13 cellular contexts compared by ENCODE assay signal in the genomic region with DNA sequence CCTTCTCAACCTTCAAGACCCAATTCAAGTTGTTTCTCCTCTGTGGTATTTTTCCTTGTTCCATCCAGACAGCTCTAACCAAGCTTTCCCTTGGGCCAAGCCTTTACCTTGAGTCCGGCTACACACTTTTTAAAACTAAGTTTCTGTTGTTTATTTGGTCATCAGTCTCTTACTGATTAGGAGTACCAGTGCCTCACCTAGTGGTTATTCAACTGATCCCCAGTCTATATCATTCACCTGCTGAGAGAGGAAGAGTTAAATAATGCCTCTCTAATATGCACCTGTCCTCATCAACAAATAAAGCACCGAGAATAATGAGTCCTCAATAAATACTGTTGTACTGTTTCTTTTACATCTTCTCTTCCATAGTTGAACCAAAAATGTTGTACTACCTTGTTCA.
DNase-seq lines count a peak whose midpoint lies in the region; ATAC-seq and TF ChIP-seq lines count a peak whose summit lies in the region.
"Had no signal": no experiment of that assay in that cellular context is flagged by ENCODE, and none has a peak within 500 bp of the region (broad histone marks: within the 10 kb centered on the region; RNA-seq: fewer than 3 reads in every experiment).

No MANE protein-coding gene starts in this region.

- TF ChIP-seq POLR2A in GM18505 (IDR thresholded peaks at IDR 0.05; ENCODE audit: borderline replicate concordance, extremely low read depth, insufficient read depth, insufficient read length) (no peak), esophagus muscularis mucosa (IDR thresholded peaks at IDR 0.05; ENCODE audit: low read depth) (no peak)

- H3K36me3 ChIP-seq in esophagus muscularis mucosa: no peaks in the 10 kb centered on the region
- H3K36me3 ChIP-seq: heart right ventricle, tibial nerve had no signal

- DNase-seq in Caki2 (ENCODE audit: low read depth) (peak; percentile 5), HPDE6-E6E7 (ENCODE audit: extremely low spot score) (peak; percentile 4), RPMI8226 (peak; percentile 53), iris pigment epithelial cell (ENCODE audit: low read depth) (peak; percentile 13), esophagus muscularis mucosa (ENCODE audit: extremely low spot score) (no peak), islet precursor cell (no peak)
- no peak for DNase-seq in CD4-positive, alpha-beta T cell
- DNase-seq: heart right ventricle, KG1 had no signal

- no peak for ATAC-seq in GM18505 (IDR thresholded peaks at IDR 0.05; ENCODE audit: unreplicated experiment)
- no peak for ATAC-seq in CD4-positive, alpha-beta T cell (ENCODE audit: poor library complexity)
- ATAC-seq: heart right ventricle, sciatic nerve had no signal

- no peak overlapping the region for H3K4me3 ChIP-seq in esophagus muscularis mucosa
- H3K4me3 ChIP-seq: heart right ventricle, tibial nerve had no signal

- intact Hi-C loops in esophagus muscularis mucosa (cut with DNase I): no loop called here
- intact Hi-C loops in CD4-positive, alpha-beta T cell (cut with DNase I, micrococcal nuclease): no loop called here

- H3K27me3 Mint-ChIP-seq in CD4-positive, alpha-beta T cell: peaks cover 5% of the 10 kb centered on the region

- no peaks in the 10 kb centered on the region for H3K4me1 Mint-ChIP-seq in CD4-positive, alpha-beta T cell (ENCODE audit: low read depth)

- H3K4me3 Mint-ChIP-seq in CD4-positive, alpha-beta T cell: no peak overlapping the region
- H3K4me3 Mint-ChIP-seq: activated naive CD8-positive, alpha-beta T cell had no signal

- no peaks in the 10 kb centered on the region for H3K9me3 Mint-ChIP-seq in CD4-positive, alpha-beta T cell

- 91% methylated on average over 2 of the region's 2 CpGs for WGBS in esophagus muscularis mucosa

- no peaks in the 10 kb centered on the region for H3K4me1 ChIP-seq in esophagus muscularis mucosa
- H3K4me1 ChIP-seq: heart right ventricle had no signal

- CTCF ChIA-PET in CD4-positive, alpha-beta T cell (lab: Charles Lee): no interaction called here

- no peaks in the 10 kb centered on the region for H3K27me3 ChIP-seq in esophagus muscularis mucosa
- peaks cover 4% of the 10 kb centered on the region for H3K27me3 ChIP-seq in CD4-positive, alpha-beta T cell (ENCODE audit: control insufficient read depth, insufficient read depth, low read length)
- H3K27me3 ChIP-seq: tibial nerve had no signal

- no peak overlapping the region for H3K27ac ChIP-seq in esophagus muscularis mucosa (replicated peaks in 1 of 4)
- no peak overlapping the region for H3K27ac ChIP-seq in CD4-positive, alpha-beta T cell (ENCODE audit: low read depth, low read length)
- H3K27ac ChIP-seq: heart right ventricle, tibial nerve had no signal

- POLR2A ChIA-PET in CD4-positive, alpha-beta T cell (lab: Charles Lee): no interaction called here

- H3K9me3 ChIP-seq in esophagus muscularis mucosa: no peaks in the 10 kb centered on the region
- no peaks in the 10 kb centered on the region for H3K9me3 ChIP-seq in CD4-positive, alpha-beta T cell (ENCODE audit: control insufficient read depth, low read length)
- H3K9me3 ChIP-seq: heart right ventricle, tibial nerve had no signal

- in situ Hi-C loops in Caki2 (cut with HindIII; ENCODE audit: low pct_unique_long_range_greater_than_20kb, low sequenced_read_pairs): no loop called here

- H3K36me3 Mint-ChIP-seq in CD4-positive, alpha-beta T cell (ENCODE audit: low read depth): no peaks in the 10 kb centered on the region
- H3K36me3 Mint-ChIP-seq: activated naive CD8-positive, alpha-beta T cell had no signal

- TF ChIP-seq EP300 in esophagus muscularis mucosa (IDR thresholded peaks at IDR 0.05): no peak

- H3K27ac Mint-ChIP-seq in CD4-positive, alpha-beta T cell: no peak overlapping the region
- H3K27ac Mint-ChIP-seq: activated naive CD8-positive, alpha-beta T cell had no signal

- no peak for TF ChIP-seq CTCF in esophagus muscularis mucosa (IDR thresholded peaks at IDR 0.05)
- no peak for TF ChIP-seq CTCF in CD4-positive, alpha-beta T cell (IDR thresholded peaks at IDR 0.05)

Comparison
In these comparisons a context has a peak if more than half of its experiments do, and no peak if none do; other contexts are left out.
1. DNase-seq: peak in Caki2 (single experiment), HPDE6-E6E7 (single experiment), RPMI8226 (single experiment) and iris pigment epithelial cell (single experiment); none in esophagus muscularis mucosa (single experiment), CD4-positive, alpha-beta T cell (0 of 10) and islet precursor cell (single experiment).